Comparison of ENCODE assay signal across 1 cellular context in genomic region chr20:47311211-47311610, GRCh38.
TF ChIP-seq lines count a peak whose summit lies in the region.

No MANE protein-coding gene starts in this region.

TF ChIP-seq in A549, 52 proteins besides CTCF, POLR2A, EP300 and RAD21 (continued from another document):
- no peak for TF ChIP-seq FOXS1 (CRISPR knock-in tag; IDR thresholded peaks at IDR 0.05)
- no peak for TF ChIP-seq PHF8 (IDR thresholded peaks at IDR 0.05; ENCODE audit: borderline replicate concordance, low read depth)
- no peak for TF ChIP-seq KDM1A (IDR thresholded peaks at IDR 0.05; ENCODE audit: low read depth)
- TF ChIP-seq MYC (IDR thresholded peaks at IDR 0.05; ENCODE audit: borderline replicate concordance, low read length), result no peak
- TF ChIP-seq RNF2 (IDR thresholded peaks at IDR 0.05; ENCODE audit: borderline replicate concordance, low read depth), result no peak
- TF ChIP-seq NR3C1 (IDR thresholded peaks at IDR 0.05), result no peak
- TF ChIP-seq MAFK (IDR thresholded peaks at IDR 0.05; ENCODE audit: partially characterized antibody), result no peak
